ENCODE assay signal across 1 cellular context in genomic region chr22:44444341-44445306, GRCh38.
TF ChIP-seq lines count a peak whose summit lies in the region.

No MANE protein-coding gene starts in this region.

TF ChIP-seq in IMR-90, 13 proteins besides CTCF, POLR2A, EP300 and RAD21:
- no peak for TF ChIP-seq SMC3 (IDR thresholded peaks at IDR 0.05; ENCODE audit: low read depth, low read length)
- no peak for TF ChIP-seq ELK1 (IDR thresholded peaks at IDR 0.05; ENCODE audit: borderline replicate concordance, low read depth, low read length)
- TF ChIP-seq NFE2L2 (IDR thresholded peaks at IDR 0.05; ENCODE audit: low read depth, low read length) = no peak
- no peak for TF ChIP-seq FOS (IDR thresholded peaks at IDR 0.05; ENCODE audit: low read depth, low read length)
- TF ChIP-seq RCOR1 (IDR thresholded peaks at IDR 0.05; ENCODE audit: insufficient replicate concordance, low read length) = no peak
- no peak for TF ChIP-seq USF2 (IDR thresholded peaks at IDR 0.05; ENCODE audit: low read depth, low read length)
- TF ChIP-seq RFX5 (IDR thresholded peaks at IDR 0.05; ENCODE audit: low read depth, low read length) = no peak
- TF ChIP-seq CHD1 (IDR thresholded peaks at IDR 0.05; ENCODE audit: low read depth, low read length) = no peak
- TF ChIP-seq CEBPB (IDR thresholded peaks at IDR 0.05; ENCODE audit: low read depth, low read length) = no peak
- TF ChIP-seq MXI1 (IDR thresholded peaks at IDR 0.05; ENCODE audit: borderline replicate concordance, low read depth, low read length) = no peak
- no peak for TF ChIP-seq MAZ (IDR thresholded peaks at IDR 0.05; ENCODE audit: borderline replicate concordance, low read depth, low read length)
- TF ChIP-seq BHLHE40 (IDR thresholded peaks at IDR 0.05; ENCODE audit: low read depth, low read length) = no peak
- no peak for TF ChIP-seq MAFK (IDR thresholded peaks at IDR 0.05; ENCODE audit: low read depth, low read length)
